ENCODE assay signal across 8 cellular contexts in genomic region chr2:141844232-141844631, GRCh38.
"Had no signal": no experiment of that assay in that cellular context is flagged by ENCODE, and none has a peak within 500 bp of the region (broad histone marks: within the 10 kb centered on the region; RNA-seq: fewer than 3 reads in every experiment).

No MANE protein-coding gene starts in this region.

- H3K4me3 ChIP-seq: GM12878 had no signal

- FAIRE-seq: G401.6, GM12878, GM12891, GM12892, GM18507, GM19239 had no signal

- DNase-seq: GDM1, GF-D8 had no signal

- ATAC-seq: GM12878 had no signal
